Comparison of ENCODE assay signal across 8 cellular contexts in the genomic region with DNA sequence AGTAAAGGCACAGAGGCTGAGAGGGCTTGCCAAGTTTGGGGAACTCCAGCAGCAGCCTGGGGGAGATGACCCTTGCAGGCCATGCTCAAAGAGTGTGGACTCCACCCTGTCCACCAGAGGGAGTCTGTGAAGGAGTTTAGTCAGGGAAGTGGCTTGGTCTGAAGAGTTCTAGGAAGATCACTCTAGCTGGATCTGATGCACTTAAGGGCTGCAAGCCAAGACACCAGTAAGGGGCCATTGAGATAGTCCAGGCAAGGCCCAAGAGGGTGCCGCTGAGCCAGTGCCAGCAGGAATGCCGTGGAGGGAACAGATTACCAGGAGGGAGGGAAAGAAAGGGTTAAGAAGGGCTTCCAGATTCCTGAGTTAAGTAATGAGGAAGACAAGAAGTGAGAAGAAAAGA.
DNase-seq lines count a peak whose midpoint lies in the region; ATAC-seq and TF ChIP-seq lines count a peak whose summit lies in the region.

No MANE protein-coding gene starts in this region.

- H3K4me3 ChIP-seq in spleen, result no peak overlapping the region

- no peaks in the 10 kb centered on the region for H3K9me3 Mint-ChIP-seq in activated naive CD8-positive, alpha-beta T cell treated with anti-CD3 and anti-CD28 coated beads, Interleukin-2, amount 50 U/mL, for 24 hours

- peaks cover 0 to 31% (median 12%) of the 10 kb centered on the region in 6 donors for H3K4me1 ChIP-seq in spleen

- no peaks in the 10 kb centered on the region for H3K36me3 Mint-ChIP-seq in activated naive CD8-positive, alpha-beta T cell treated with anti-CD3 and anti-CD28 coated beads, Interleukin-2, amount 50 U/mL, for 24 hours (ENCODE audit: low read depth)

- TF ChIP-seq POLR2A in spleen (IDR thresholded peaks at IDR 0.05), result no peak

- peak in 9 of 11 experiments; percentile 27 to 72 (median 60) for TF ChIP-seq CTCF in spleen (IDR thresholded peaks at IDR 0.05 in 8 of 11, conservative IDR thresholded peaks at IDR 0.05 in 3 of 11)

- H3K4me3 Mint-ChIP-seq in activated naive CD8-positive, alpha-beta T cell treated with anti-CD3 and anti-CD28 coated beads, Interleukin-2, amount 50 U/mL, for 24 hours, result no peak overlapping the region

- H3K27me3 Mint-ChIP-seq in activated naive CD8-positive, alpha-beta T cell treated with anti-CD3 and anti-CD28 coated beads, Interleukin-2, amount 50 U/mL, for 24 hours, result no peaks in the 10 kb centered on the region

- ATAC-seq in GM19025 (IDR thresholded peaks at IDR 0.05; ENCODE audit: low read depth, unreplicated experiment), result peak; percentile 71
- ATAC-seq in HG03108 (IDR thresholded peaks at IDR 0.05; ENCODE audit: unreplicated experiment), result peak; percentile 51
- ATAC-seq in activated naive CD8-positive, alpha-beta T cell treated with anti-CD3 and anti-CD28 coated beads, Interleukin-2, amount 50 U/mL, for 24 hours, result peak; percentile 89

- 68 to 79% (median 78%) methylated on average over 2 of the region's 2 CpGs for WGBS in spleen, 5 donors

- H3K27ac ChIP-seq in spleen, result no peak overlapping the region

- DNase-seq in DMS114 treated with DMSO at 0.1 percent for 48 hours (lab: John Stamatoyannopoulos, UW; ENCODE audit: unreplicated experiment) (peak; percentile 25), OCI-M1 (lab: John Stamatoyannopoulos, UW) (peak; percentile 79), hepatic stellate cell (ENCODE audit: low spot score) (peak; percentile 64), spleen (no peak), cerebellum (ENCODE audit: low spot score) (no peak)
- DNase-seq in activated naive CD8-positive, alpha-beta T cell treated with anti-CD3 and anti-CD28 coated beads, Interleukin-2, amount 50 U/mL, for 24 hours, result peak; percentile 40

- no peaks in the 10 kb centered on the region for H3K4me1 Mint-ChIP-seq in activated naive CD8-positive, alpha-beta T cell treated with anti-CD3 and anti-CD28 coated beads, Interleukin-2, amount 50 U/mL, for 24 hours

- H3K27ac Mint-ChIP-seq in activated naive CD8-positive, alpha-beta T cell treated with anti-CD3 and anti-CD28 coated beads, Interleukin-2, amount 50 U/mL, for 24 hours, result peak overlapping the region; percentile 19

- no peaks in the 10 kb centered on the region for H3K9me3 ChIP-seq in spleen

- peaks cover 0 to 77% (median 0%) of the 10 kb centered on the region in 6 donors for H3K36me3 ChIP-seq in spleen

- H3K27me3 ChIP-seq in spleen (replicated peaks in 1 of 7), result no peaks in the 10 kb centered on the region

- intact Hi-C loops in spleen (cut with DNase I; ENCODE audit: low total_unique reads), result no loop called here

Comparison
In these comparisons a context has a peak if more than half of its experiments do, and no peak if none do; other contexts are left out.
1. DNase-seq: peak in DMS114 treated with DMSO at 0.1 percent for 48 hours (single experiment), OCI-M1 (single experiment), activated naive CD8-positive, alpha-beta T cell treated with anti-CD3 and anti-CD28 coated beads, Interleukin-2, amount 50 U/mL, for 24 hours (single experiment) and hepatic stellate cell (single experiment); none in spleen (single experiment) and cerebellum (single experiment).
2. Peak in every context shown above with its lines, with median percentiles within 50 percentile points of each other: ATAC-seq.